ENCODE assay signal across 16 cellular contexts in the genomic region with DNA sequence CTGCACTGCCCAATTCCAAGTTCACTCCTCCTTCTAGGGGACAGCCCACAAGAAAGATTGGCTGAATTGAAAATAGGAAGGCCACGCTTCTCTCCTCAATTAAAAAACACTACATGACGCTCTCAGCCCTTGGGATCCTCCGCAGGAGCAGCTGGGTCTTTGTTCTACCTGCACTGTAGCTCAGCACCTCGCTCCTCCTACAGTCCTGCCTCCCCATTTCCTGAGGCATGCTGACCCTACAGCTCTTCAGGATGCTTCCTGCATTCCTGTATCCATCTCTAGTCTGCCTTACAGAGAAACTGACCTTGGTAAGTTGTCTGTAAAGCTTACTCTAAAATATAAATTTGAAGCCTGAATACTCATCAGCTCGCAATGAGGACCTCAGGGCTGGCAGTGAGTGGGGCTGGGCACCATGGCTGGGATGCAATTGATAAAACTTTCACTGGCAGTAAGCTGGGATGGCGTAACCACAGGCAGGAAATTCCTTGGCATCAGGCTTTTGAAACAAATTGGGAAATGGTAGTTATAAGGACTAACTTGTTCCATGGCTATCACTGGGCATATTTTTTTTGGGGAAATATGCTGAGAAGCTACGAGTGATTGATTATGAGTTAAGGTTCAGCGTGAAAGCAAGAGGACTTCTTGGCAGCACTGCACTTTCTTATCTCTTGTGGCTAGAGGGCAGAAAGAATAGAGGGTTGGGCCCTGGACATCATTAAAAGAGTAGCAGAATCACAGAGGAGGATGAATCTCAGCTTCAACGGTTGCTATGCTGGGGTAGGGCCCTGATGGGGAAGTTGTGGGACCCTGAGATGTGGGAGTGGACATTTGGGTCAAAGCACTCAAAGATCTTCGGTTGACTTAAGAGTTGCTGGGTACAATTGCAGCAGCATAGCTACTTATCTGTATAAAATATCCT. TPM values are rescaled to one million over a fixed set of nuclear protein-coding genes. Genes with fewer than 3 reads are reported as not detected.
DNase-seq lines count a peak whose midpoint lies in the region; ATAC-seq lines count a peak whose summit lies in the region.
"Had no signal": no experiment of that assay in that cellular context is flagged by ENCODE, and none has a peak within 500 bp of the region (broad histone marks: within the 10 kb centered on the region; RNA-seq: fewer than 3 reads in every experiment).

No MANE protein-coding gene starts in this region.

- H3K9me3 Mint-ChIP-seq in activated CD4-positive, alpha-beta T cell treated with anti-CD3 and anti-CD28 coated beads, Interleukin-2, amount 10 ng/mL, durations not matched to agents 7 days and 5 days, result no peaks in the 10 kb centered on the region
- no peaks in the 10 kb centered on the region for H3K9me3 Mint-ChIP-seq in activated naive CD8-positive, alpha-beta T cell treated with anti-CD3 and anti-CD28 coated beads, Interleukin-2, amount 50 U/mL, for 24 hours
- no peaks in the 10 kb centered on the region for H3K9me3 Mint-ChIP-seq in naive thymus-derived CD8-positive, alpha-beta T cell

- ATAC-seq in activated naive CD8-positive, alpha-beta T cell treated with anti-CD3 and anti-CD28 coated beads, Interleukin-2, amount 50 U/mL, for 24 hours, result peak; percentile 2
- peak in 1 of 2 donors; percentile 23 for ATAC-seq in naive thymus-derived CD8-positive, alpha-beta T cell
- ATAC-seq: Panc1 had no signal

- H3K27me3 Mint-ChIP-seq in activated CD4-positive, alpha-beta T cell treated with anti-CD3 and anti-CD28 coated beads, Interleukin-2, amount 10 ng/mL, durations not matched to agents 7 days and 5 days, result no peaks in the 10 kb centered on the region
- no peaks in the 10 kb centered on the region for H3K27me3 Mint-ChIP-seq in activated naive CD8-positive, alpha-beta T cell treated with anti-CD3 and anti-CD28 coated beads, Interleukin-2, amount 50 U/mL, for 24 hours
- H3K27me3 Mint-ChIP-seq in naive thymus-derived CD8-positive, alpha-beta T cell, result no peaks in the 10 kb centered on the region

- no peak overlapping the region for H3K4me3 Mint-ChIP-seq in activated CD4-positive, alpha-beta T cell treated with anti-CD3 and anti-CD28 coated beads, Interleukin-2, amount 10 ng/mL, durations not matched to agents 7 days and 5 days
- peak overlapping the region; percentile 39 for H3K4me3 Mint-ChIP-seq in activated naive CD8-positive, alpha-beta T cell treated with anti-CD3 and anti-CD28 coated beads, Interleukin-2, amount 50 U/mL, for 24 hours
- peak overlapping the region in 8 of 10 donors; percentile 33 to 77 (median 62) for H3K4me3 Mint-ChIP-seq in naive thymus-derived CD8-positive, alpha-beta T cell

- POLR2A ChIA-PET in activated CD4-positive, alpha-beta T cell treated with anti-CD3 and anti-CD28 coated beads, Interleukin-2, amount 10 ng/mL, durations not matched to agents 7 days and 5 days (lab: Charles Lee), result no interaction called here
- POLR2A ChIA-PET in naive thymus-derived CD8-positive, alpha-beta T cell (lab: Charles Lee), result interaction anchor here (0.8 to 1.9 kb wide), 4 partner anchors 8 to 28 kb away, joined by 3 to 4 read pairs (median 3); a partner anchor contains a TSS

- DNase-seq in activated CD4-positive, alpha-beta T cell treated with anti-CD3 and anti-CD28 coated beads, Interleukin-2, amount 10 ng/mL, durations not matched to agents 7 days and 5 days, result no peak
- DNase-seq in activated CD4-positive, alpha-beta T cell treated with anti-CD3 and anti-CD28 coated beads, Interleukin-2, amount 50 U/mL, for 1 hour, result no peak
- peak; percentile 81 for DNase-seq in NCI-H226
- no peak for DNase-seq in activated naive CD8-positive, alpha-beta T cell treated with anti-CD3 and anti-CD28 coated beads, Interleukin-2, amount 50 U/mL, for 24 hours
- no peak for DNase-seq in naive thymus-derived CD8-positive, alpha-beta T cell
- no peak for DNase-seq in head of caudate nucleus
- no peak for DNase-seq in kidney glomerular epithelial cell (lab: John Stamatoyannopoulos, UW)
- DNase-seq in DMS153 treated with DMSO at 0.1 percent for 48 hours (lab: John Stamatoyannopoulos, UW; ENCODE audit: unreplicated experiment), result no peak
- DNase-seq: ACHN, hypothalamus, midbrain, NCI-H1092 treated with DMSO at 0.1 percent for 48 hours, NCI-H345, T-helper 9 cell had no signal

- peak overlapping the region; percentile 31 for H3K27ac Mint-ChIP-seq in activated CD4-positive, alpha-beta T cell treated with anti-CD3 and anti-CD28 coated beads, Interleukin-2, amount 10 ng/mL, durations not matched to agents 7 days and 5 days
- peak overlapping the region; percentile 48 for H3K27ac Mint-ChIP-seq in activated naive CD8-positive, alpha-beta T cell treated with anti-CD3 and anti-CD28 coated beads, Interleukin-2, amount 50 U/mL, for 24 hours
- peak overlapping the region; percentile 88 to 95 (median 92) for H3K27ac Mint-ChIP-seq in naive thymus-derived CD8-positive, alpha-beta T cell

- CTCF ChIA-PET in activated CD4-positive, alpha-beta T cell treated with anti-CD3 and anti-CD28 coated beads, Interleukin-2, amount 10 ng/mL, durations not matched to agents 7 days and 5 days (lab: Charles Lee), result interaction anchor here (1.5 kb wide), 1 partner anchor 95 kb away, joined by 3 read pairs; no protein-coding TSS in a partner anchor

- peaks cover 86% of the 10 kb centered on the region for H3K36me3 Mint-ChIP-seq in activated CD4-positive, alpha-beta T cell treated with anti-CD3 and anti-CD28 coated beads, Interleukin-2, amount 10 ng/mL, durations not matched to agents 7 days and 5 days (ENCODE audit: low read depth)
- H3K36me3 Mint-ChIP-seq in activated naive CD8-positive, alpha-beta T cell treated with anti-CD3 and anti-CD28 coated beads, Interleukin-2, amount 50 U/mL, for 24 hours (ENCODE audit: low read depth), result peaks cover 37% of the 10 kb centered on the region
- H3K36me3 Mint-ChIP-seq in naive thymus-derived CD8-positive, alpha-beta T cell, result peaks cover 14 to 94% (median 47%) of the 10 kb centered on the region in 3 donors

- intact Hi-C loops in head of caudate nucleus (cut with DNase I), result no loop called here

- peaks cover 35% of the 10 kb centered on the region for H3K4me1 Mint-ChIP-seq in activated CD4-positive, alpha-beta T cell treated with anti-CD3 and anti-CD28 coated beads, Interleukin-2, amount 10 ng/mL, durations not matched to agents 7 days and 5 days
- peaks cover 76% of the 10 kb centered on the region for H3K4me1 Mint-ChIP-seq in activated naive CD8-positive, alpha-beta T cell treated with anti-CD3 and anti-CD28 coated beads, Interleukin-2, amount 50 U/mL, for 24 hours
- H3K4me1 Mint-ChIP-seq in naive thymus-derived CD8-positive, alpha-beta T cell, result peaks cover 36 to 73% (median 59%) of the 10 kb centered on the region in 4 donors

RNA-seq across cellular contexts. Expression of a gene that starts 11.8 kb away (rescaled TPM):
- 1 to 10 TPM; 3.6 to 4.5 TPM for total RNA-seq in activated CD4-positive, alpha-beta T cell treated with anti-CD3 and anti-CD28 coated beads, Interleukin-2, amount 10 ng/mL, durations not matched to agents 7 days and 5 days
- 10 to 100 TPM; 13.3 to 14.8 TPM for total RNA-seq in naive thymus-derived CD8-positive, alpha-beta T cell
- 1 to 10 TPM in 2 of 3 donors, under 1 TPM in 1; 0.23 to 6.1 (median 3.3) TPM for polyA plus RNA-seq in naive thymus-derived CD8-positive, alpha-beta T cell
- total RNA-seq: HT-29 had no signal

RNA-seq across cellular contexts. Expression of a gene that starts 26.0 kb away (rescaled TPM):
- total RNA-seq in activated CD4-positive, alpha-beta T cell treated with anti-CD3 and anti-CD28 coated beads, Interleukin-2, amount 10 ng/mL, durations not matched to agents 7 days and 5 days, result 10 to 100 TPM; 82.6 to 90.1 TPM
- 10 to 100 TPM; 47.5 to 52.2 TPM for total RNA-seq in naive thymus-derived CD8-positive, alpha-beta T cell
- 100 to 1,000 TPM; 165 to 246 (median 187) TPM for polyA plus RNA-seq in naive thymus-derived CD8-positive, alpha-beta T cell
- total RNA-seq: HT-29 had no signal

Comparison
In these comparisons a context has a peak if more than half of its experiments do, and no peak if none do; other contexts are left out.
1. H3K27ac Mint-ChIP-seq: peak in every context shown above with its lines; median percentile 92 in naive thymus-derived CD8-positive, alpha-beta T cell; 48 in activated naive CD8-positive, alpha-beta T cell treated with anti-CD3 and anti-CD28 coated beads, Interleukin-2, amount 50 U/mL, for 24 hours; 31 in activated CD4-positive, alpha-beta T cell treated with anti-CD3 and anti-CD28 coated beads, Interleukin-2, amount 10 ng/mL, durations not matched to agents 7 days and 5 days.